28 cellular contexts compared by ENCODE assay signal in genomic region chr15:38010390-38010789, GRCh38.
DNase-seq lines count a peak whose midpoint lies in the region; ATAC-seq, FAIRE-seq and TF ChIP-seq lines count a peak whose summit lies in the region.
"Had no signal": no experiment of that assay in that cellular context is flagged by ENCODE, and none has a peak within 500 bp of the region (broad histone marks: within the 10 kb centered on the region; RNA-seq: fewer than 3 reads in every experiment).

No MANE protein-coding gene starts in this region.

- H3K4me3 ChIP-seq in GM23338, result no peak overlapping the region
- H3K4me3 ChIP-seq in GM12878, result no peak overlapping the region
- no peak overlapping the region for H3K4me3 ChIP-seq in fibroblast of mammary gland (ENCODE audit: control insufficient read depth, low read depth, low read length)
- H3K4me3 ChIP-seq: colonic mucosa, lower lobe of right lung, tibial nerve had no signal

- H3K36me3 Mint-ChIP-seq in GM23338 (ENCODE audit: low read depth), result no peaks in the 10 kb centered on the region
- no peaks in the 10 kb centered on the region for H3K36me3 Mint-ChIP-seq in T-helper 2 cell treated with Interferon-gamma antibody and Interleukin-4, amounts not matched to agents 5 μg/mL and 100 μg/mL, for 36 hours (ENCODE audit: low read depth)
- H3K36me3 Mint-ChIP-seq: activated naive CD4-positive, alpha-beta T cell treated with anti-CD3 and anti-CD28 coated beads, Interleukin-2, amount 50 U/mL, for 24 hours; naive thymus-derived CD8-positive, alpha-beta T cell had no signal

- RAD21 ChIA-PET in GM12878 (lab: Charles Lee; ENCODE audit: unreplicated experiment), result no interaction called here

- H3K4me3 Mint-ChIP-seq in GM23338, result no peak overlapping the region
- H3K4me3 Mint-ChIP-seq in T-helper 2 cell treated with Interferon-gamma antibody and Interleukin-4, amounts not matched to agents 5 μg/mL and 100 μg/mL, for 36 hours, result no peak overlapping the region
- H3K4me3 Mint-ChIP-seq: activated naive CD4-positive, alpha-beta T cell treated with anti-CD3 and anti-CD28 coated beads, Interleukin-2, amount 50 U/mL, for 24 hours; naive thymus-derived CD8-positive, alpha-beta T cell had no signal

- 0 out of 2 replicates have a peak, but pooled peaks cover 4% of the 10 kb centered on the region for H3K9me2 ChIP-seq in GM23338 (ENCODE audit: insufficient read depth)

- peak overlapping the region; percentile 32; the same call in 1 of the 2 replicates for H2AFZ ChIP-seq in GM23338
- no peak overlapping the region for H2AFZ ChIP-seq in GM12878 (ENCODE audit: control insufficient read depth, low read depth, low read length)

- no peaks in the 10 kb centered on the region for H3F3A ChIP-seq in GM23338 (replicated peaks; ENCODE audit: low read depth)

- in situ Hi-C loops in GM12878 (cut with MboI), result no loop called here

- no peak overlapping the region for H3K27ac ChIP-seq in GM23338 (ENCODE audit: low read depth)
- no peak overlapping the region for H3K27ac ChIP-seq in GM12878 (ENCODE audit: control insufficient read depth, insufficient read depth)
- H3K27ac ChIP-seq: colonic mucosa, KMS-11, lower lobe of right lung, tibial nerve, WERI-Rb-1 had no signal

- TF ChIP-seq EP300 in GM12878 (IDR thresholded peaks at IDR 0.05; ENCODE audit: borderline replicate concordance in 1 of 2, control insufficient read depth in 1 of 2, low read depth in 2 of 2, low read length in 2 of 2), result no peak

- H3K4me1 Mint-ChIP-seq in GM23338, result peaks cover 6% of the 10 kb centered on the region
- no peaks in the 10 kb centered on the region for H3K4me1 Mint-ChIP-seq in T-helper 2 cell treated with Interferon-gamma antibody and Interleukin-4, amounts not matched to agents 5 μg/mL and 100 μg/mL, for 36 hours (ENCODE audit: low read depth)
- H3K4me1 Mint-ChIP-seq: activated naive CD4-positive, alpha-beta T cell treated with anti-CD3 and anti-CD28 coated beads, Interleukin-2, amount 50 U/mL, for 24 hours; naive thymus-derived CD8-positive, alpha-beta T cell had no signal

- no peak overlapping the region for H3K9ac ChIP-seq in GM12878 (ENCODE audit: control insufficient read depth, insufficient read depth, low read length)
- H3K9ac ChIP-seq: KMS-11 had no signal

- no TSS peak for BruUV-seq in GM12878 (replicated peaks; lab: Mats Ljungman, UMichigan)

- TF ChIP-seq CTCF in GM23338 (conservative IDR thresholded peaks at IDR 0.05; ENCODE audit: low read depth in 2 of 2) (peak; percentile 12 to 40; a peak in 2 of 4 replicates), GM12878 (IDR thresholded peaks at IDR 0.05 in 2 of 3, conservative IDR thresholded peaks at IDR 0.05 in 1 of 3; ENCODE audit: control insufficient read depth in 2 of 3, extremely low read depth in 1 of 3, insufficient read depth in 1 of 3, low read depth in 3 of 3, low read length in 3 of 3) (no peak), fibroblast of mammary gland (conservative IDR thresholded peaks at IDR 0.05; ENCODE audit: control insufficient read depth, insufficient read depth, low read depth, low read length) (peak; percentile 14)

- H3K4me2 ChIP-seq in GM23338 (no peak overlapping the region), GM12878 (ENCODE audit: control insufficient read depth, insufficient read depth) (no peak overlapping the region)
- H3K4me2 ChIP-seq: KMS-11 had no signal

- peak; percentile 9; the same call in 1 of the 2 replicates for TF ChIP-seq RAD21 in GM12878 (IDR thresholded peaks at IDR 0.05; ENCODE audit: insufficient read depth, low read depth, low read length)

- H3K27me3 Mint-ChIP-seq in GM23338 (ENCODE audit: insufficient read depth, low read depth, poor library complexity), result no peaks in the 10 kb centered on the region
- H3K27me3 Mint-ChIP-seq in T-helper 2 cell treated with Interferon-gamma antibody and Interleukin-4, amounts not matched to agents 5 μg/mL and 100 μg/mL, for 36 hours (ENCODE audit: low read depth), result no peaks in the 10 kb centered on the region
- H3K27me3 Mint-ChIP-seq: activated naive CD4-positive, alpha-beta T cell treated with anti-CD3 and anti-CD28 coated beads, Interleukin-2, amount 50 U/mL, for 24 hours had no signal

- SMC1A ChIA-PET in GM12878 (lab: Charles Lee; ENCODE audit: uncharacterized antibody, unreplicated experiment), result interaction anchor here (1.4 kb wide), 1 partner anchor 11 kb away, joined by 6 read pairs; no protein-coding TSS in a partner anchor

- no peaks in the 10 kb centered on the region for H4K20me1 ChIP-seq in GM23338 (replicated peaks; ENCODE audit: insufficient read depth)
- H4K20me1 ChIP-seq in GM12878 (ENCODE audit: control insufficient read depth, insufficient read depth), result no peaks in the 10 kb centered on the region

- H3K9me3 ChIP-seq in GM12878 (replicated peaks; ENCODE audit: control insufficient read depth, insufficient read depth, low read length), result no peaks in the 10 kb centered on the region
- H3K9me3 ChIP-seq: colonic mucosa, lower lobe of right lung, tibial nerve had no signal

- POLR2A ChIA-PET in GM12878 (lab: Charles Lee), result no interaction called here

- no peak for TF ChIP-seq POLR2A in GM12878 (IDR thresholded peaks at IDR 0.05; ENCODE audit: low read depth, low read length)

- H3K27me3 ChIP-seq in GM23338 (ENCODE audit: insufficient read depth) (no peaks in the 10 kb centered on the region), GM12878 (replicated peaks in 1 of 2; ENCODE audit: control insufficient read depth in 2 of 2, insufficient read depth in 2 of 2, low read length in 1 of 2) (no peaks in the 10 kb centered on the region)
- H3K27me3 ChIP-seq: colonic mucosa, tibial nerve had no signal

- intact Hi-C loops in GM12878 (cut with micrococcal nuclease; ENCODE audit: unreplicated experiment), result no loop called here

- DNase-seq in GM23338 (ENCODE audit: low spot score), result peak; percentile 18
- DNase-seq in GM12878 (ENCODE audit: low read depth, low spot score), result no peak
- peak; percentile 33 for DNase-seq in fibroblast of mammary gland (ENCODE audit: low read depth)
- DNase-seq in occipital lobe (lab: John Stamatoyannopoulos, UW), result no peak
- no peak for DNase-seq in T-helper 2 cell treated with Interferon-gamma antibody and Interleukin-4, amounts not matched to agents 5 μg/mL and 100 μg/mL, for 36 hours (ENCODE audit: low spot score)
- no peak for DNase-seq in globus pallidus (ENCODE audit: low spot score)
- DNase-seq: activated CD4-positive, alpha-beta T cell treated with anti-CD3 and anti-CD28 coated beads for 4 hours; amygdala; colonic mucosa; effector CD8-positive, alpha-beta T cell; GF-D8; lower lobe of right lung; naive thymus-derived CD8-positive, alpha-beta T cell; NCI-H146; NCI-H774; SIG-M5; stimulated activated CD4-positive, alpha-beta T cell treated with anti-CD3 and anti-CD28 coated beads, Interleukin-15, amount 100 ng/mL, for 24 hours; stimulated activated CD4-positive, alpha-beta T cell treated with anti-CD3 and anti-CD28 coated beads, Interleukin-4, amount 100 ng/mL, for 4 hours; SW 1271; T-helper 9 cell; WERI-Rb-1 had no signal

- FAIRE-seq in GM12878 (lab: Jason Lieb, UNC), result no peak
- FAIRE-seq: frontal cortex, RCC 7860 had no signal

- no peaks in the 10 kb centered on the region for H3K9me3 Mint-ChIP-seq in GM23338
- no peaks in the 10 kb centered on the region for H3K9me3 Mint-ChIP-seq in T-helper 2 cell treated with Interferon-gamma antibody and Interleukin-4, amounts not matched to agents 5 μg/mL and 100 μg/mL, for 36 hours
- H3K9me3 Mint-ChIP-seq: activated naive CD4-positive, alpha-beta T cell treated with anti-CD3 and anti-CD28 coated beads, Interleukin-2, amount 50 U/mL, for 24 hours; activated T-helper 2 cell treated with anti-CD3 and anti-CD28 coated beads, Interferon-gamma antibody, Interleukin-2, Interleukin-4, amounts not matched to agents 10 μg/mL and 5 μg/mL and 100 μg/mL, durations not matched to agents 14 hours and 24 hours and 36 hours; naive thymus-derived CD8-positive, alpha-beta T cell had no signal

- H3K79me2 ChIP-seq in GM23338 (replicated peaks; ENCODE audit: insufficient read depth), result no peaks in the 10 kb centered on the region
- H3K79me2 ChIP-seq in GM12878 (ENCODE audit: control insufficient read depth, insufficient read depth, low read length), result no peaks in the 10 kb centered on the region

- 51% methylated on average over 6 of the region's 6 CpGs for WGBS in GM12878 (ENCODE audit: insufficient coverage, insufficient replicate concordance, low lambda C conversion rate, missing lambda C conversion rate)

- no peaks in the 10 kb centered on the region for H3K4me1 ChIP-seq in GM23338 (ENCODE audit: insufficient read depth)
- no peaks in the 10 kb centered on the region for H3K4me1 ChIP-seq in GM12878 (ENCODE audit: control insufficient read depth, insufficient read depth, low read length)
- H3K4me1 ChIP-seq: colonic mucosa had no signal

- H3K27ac Mint-ChIP-seq in GM23338, result no peak overlapping the region
- H3K27ac Mint-ChIP-seq in T-helper 2 cell treated with Interferon-gamma antibody and Interleukin-4, amounts not matched to agents 5 μg/mL and 100 μg/mL, for 36 hours, result no peak overlapping the region
- H3K27ac Mint-ChIP-seq: activated naive CD4-positive, alpha-beta T cell treated with anti-CD3 and anti-CD28 coated beads, Interleukin-2, amount 50 U/mL, for 24 hours; activated T-helper 2 cell treated with anti-CD3 and anti-CD28 coated beads, Interferon-gamma antibody, Interleukin-2, Interleukin-4, amounts not matched to agents 10 μg/mL and 5 μg/mL and 100 μg/mL, durations not matched to agents 14 hours and 24 hours and 36 hours; naive thymus-derived CD8-positive, alpha-beta T cell had no signal

- ATAC-seq in GM23338, result peak; percentile 72
- no peak for ATAC-seq in GM12878
- no peak for ATAC-seq in HG02798 (IDR thresholded peaks at IDR 0.05; ENCODE audit: poor library complexity, unreplicated experiment)
- ATAC-seq: lower lobe of right lung; naive thymus-derived CD8-positive, alpha-beta T cell had no signal

- H3K36me3 ChIP-seq in GM23338 (ENCODE audit: insufficient read depth) (no peaks in the 10 kb centered on the region), GM12878 (ENCODE audit: control insufficient read depth in 2 of 2, insufficient read depth in 2 of 2, low read length in 1 of 2) (no peaks in the 10 kb centered on the region)
- H3K36me3 ChIP-seq: colonic mucosa, lower lobe of right lung, tibial nerve, WERI-Rb-1 had no signal

- CTCF ChIA-PET in GM12878 (lab: Yijun Ruan, JAX), result interaction anchor here (0.6 to 1.5 kb wide), 2 partner anchors 100 to 447 kb away, joined by 3 read pairs; no protein-coding TSS in a partner anchor

TF ChIP-seq in GM23338, 12 proteins besides CTCF, POLR2A, EP300 and RAD21 (continues in another document):
- TF ChIP-seq STAT1 (IDR thresholded peaks at IDR 0.05; ENCODE audit: unreplicated experiment), result no peak

Comparison
In these comparisons a context has a peak if more than half of its experiments do, and no peak if none do; other contexts are left out.
1. DNase-seq: peak in GM23338 (single experiment) and fibroblast of mammary gland (single experiment); none in GM12878 (single experiment), occipital lobe (single experiment), T-helper 2 cell treated with Interferon-gamma antibody and Interleukin-4, amounts not matched to agents 5 μg/mL and 100 μg/mL, for 36 hours (single experiment) and globus pallidus (single experiment).
2. CTCF ChIP-seq: peak in GM23338 (2 of 2) and fibroblast of mammary gland (single experiment); none in GM12878 (0 of 3).